ENCODE assay signal across 21 cellular contexts in genomic region chr11:42171046-42171445, GRCh38.
A peak's percentile ranks its signal among the peaks of the same experiment; 100 is the strongest.
DNase-seq lines count a peak whose midpoint lies in the region; ATAC-seq and TF ChIP-seq lines count a peak whose summit lies in the region.
"Had no signal": no experiment of that assay in that cellular context is flagged by ENCODE, and none has a peak within 500 bp of the region (broad histone marks: within the 10 kb centered on the region; RNA-seq: fewer than 3 reads in every experiment).

No MANE protein-coding gene starts in this region.

- H3K27me3 ChIP-seq in mammary epithelial cell (ENCODE audit: insufficient read depth, low read length): no peaks in the 10 kb centered on the region
- H3K27me3 ChIP-seq: BLaER1 treated with 17β-estradiol and CSF1 and Interleukin-3, amounts not matched to agents 10 nM and 100 nM had no signal

- no peaks in the 10 kb centered on the region for H3K27me3 Mint-ChIP-seq in MCF 10A (ENCODE audit: insufficient read depth, unreplicated experiment)
- no peaks in the 10 kb centered on the region for H3K27me3 Mint-ChIP-seq in activated CD4-positive, alpha-beta memory T cell treated with anti-CD3 and anti-CD28 coated beads for 36 hours
- H3K27me3 Mint-ChIP-seq: B cell; CD4-positive, alpha-beta T cell had no signal

- peaks cover 14% of the 10 kb centered on the region for H3K9me3 Mint-ChIP-seq in MCF 10A (ENCODE audit: unreplicated experiment)
- peaks cover 26% of the 10 kb centered on the region for H3K9me3 Mint-ChIP-seq in activated CD4-positive, alpha-beta memory T cell treated with anti-CD3 and anti-CD28 coated beads for 36 hours

- no peak overlapping the region for H3K4me2 ChIP-seq in mammary epithelial cell (ENCODE audit: insufficient read depth, low read depth, low read length)
- H3K4me2 ChIP-seq: A549; BLaER1 treated with 17β-estradiol and CSF1 and Interleukin-3, amounts not matched to agents 10 nM and 100 nM had no signal

- H4K20me1 ChIP-seq in mammary epithelial cell (ENCODE audit: insufficient read depth, low read length): no peaks in the 10 kb centered on the region
- H4K20me1 ChIP-seq: BLaER1 treated with 17β-estradiol and CSF1 and Interleukin-3, amounts not matched to agents 10 nM and 100 nM had no signal

- H3K36me3 ChIP-seq in mammary epithelial cell (ENCODE audit: insufficient read depth, low read length): no peaks in the 10 kb centered on the region
- H3K36me3 ChIP-seq: BLaER1 treated with 17β-estradiol and CSF1 and Interleukin-3, amounts not matched to agents 10 nM and 100 nM had no signal

- DNase-seq in MCF 10A (ENCODE audit: unreplicated experiment) (no peak), mammary epithelial cell (no peak), fibroblast of pulmonary artery (ENCODE audit: low read depth) (peak; percentile 60), left kidney (ENCODE audit: low read depth, low spot score) (peak; percentile 1)
- no peak for DNase-seq in activated CD4-positive, alpha-beta memory T cell treated with anti-CD3 and anti-CD28 coated beads for 36 hours
- DNase-seq: AML-193; Caco-2; Calu3; CD4-positive, alpha-beta T cell; CD8-positive, alpha-beta T cell; DMS79 treated with DMSO at 0.1 percent for 48 hours; EL; GDM1 had no signal

- H3K27ac Mint-ChIP-seq in MCF 10A (ENCODE audit: low read depth, unreplicated experiment): peak overlapping the region; percentile 16
- no peak overlapping the region for H3K27ac Mint-ChIP-seq in activated CD4-positive, alpha-beta memory T cell treated with anti-CD3 and anti-CD28 coated beads for 36 hours
- H3K27ac Mint-ChIP-seq: B cell; CD4-positive, alpha-beta T cell; CD8-positive, alpha-beta T cell had no signal

- dilution Hi-C loops in mammary epithelial cell (cut with HindIII; ENCODE audit: low sequenced_read_pairs): no loop called here

- peaks cover 21% of the 10 kb centered on the region for H3K4me1 Mint-ChIP-seq in MCF 10A (ENCODE audit: insufficient read depth, unreplicated experiment)
- H3K4me1 Mint-ChIP-seq in activated CD4-positive, alpha-beta memory T cell treated with anti-CD3 and anti-CD28 coated beads for 36 hours (ENCODE audit: low read depth): no peaks in the 10 kb centered on the region
- H3K4me1 Mint-ChIP-seq: B cell had no signal

- H3K4me3 Mint-ChIP-seq in MCF 10A (ENCODE audit: unreplicated experiment): no peak overlapping the region
- H3K4me3 Mint-ChIP-seq in activated CD4-positive, alpha-beta memory T cell treated with anti-CD3 and anti-CD28 coated beads for 36 hours: no peak overlapping the region
- H3K4me3 Mint-ChIP-seq: B cell; CD4-positive, alpha-beta T cell; CD8-positive, alpha-beta T cell had no signal

- in situ Hi-C loops in mammary epithelial cell (cut with MboI; ENCODE audit: low sequenced_read_pairs in 2 of 2): no loop called here

- peaks cover 19% of the 10 kb centered on the region for H3K4me1 ChIP-seq in mammary epithelial cell (ENCODE audit: insufficient read depth, low read length)
- H3K4me1 ChIP-seq: A549; BLaER1 treated with 17β-estradiol and CSF1 and Interleukin-3, amounts not matched to agents 10 nM and 100 nM; Caco-2 had no signal

- ATAC-seq in HG03457 (IDR thresholded peaks at IDR 0.05; ENCODE audit: unreplicated experiment): no peak
- no peak for ATAC-seq in HG03378 (IDR thresholded peaks at IDR 0.05; ENCODE audit: unreplicated experiment)
- ATAC-seq: A549; CD8-positive, alpha-beta T cell; GM12878 had no signal

- BruUV-seq in MCF 10A (replicated peaks; lab: Mats Ljungman, UMichigan) (no TSS peak), mammary epithelial cell (replicated peaks; lab: Mats Ljungman, UMichigan) (no TSS peak)

- H2AFZ ChIP-seq in mammary epithelial cell (ENCODE audit: low read depth, low read length): no peak overlapping the region

- TF ChIP-seq CTCF in MCF 10A (IDR thresholded peaks at IDR 0.05; ENCODE audit: unreplicated experiment): no peak
- TF ChIP-seq CTCF in mammary epithelial cell (conservative IDR thresholded peaks at IDR 0.05 in 1 of 2, IDR thresholded peaks at IDR 0.05 in 1 of 2; ENCODE audit: extremely low read depth in 1 of 2, insufficient read depth in 1 of 2, low read depth in 1 of 2, low read length in 2 of 2): no peak
- no peak for TF ChIP-seq CTCF in fibroblast of pulmonary artery (IDR thresholded peaks at IDR 0.05; ENCODE audit: low read length, missing control alignments)

- POLR2A ChIA-PET in MCF 10A (lab: Yijun Ruan, JAX): interaction anchor here (0.6 to 0.7 kb wide), 2 partner anchors 20 to 822 kb away, joined by 3 read pairs; no protein-coding TSS in a partner anchor
- POLR2A ChIA-PET in activated CD4-positive, alpha-beta memory T cell treated with anti-CD3 and anti-CD28 coated beads for 36 hours (lab: Charles Lee): no interaction called here

- no peaks in the 10 kb centered on the region for H3K9me3 ChIP-seq in mammary epithelial cell (replicated peaks; ENCODE audit: insufficient read depth, low read length)
- H3K9me3 ChIP-seq: A549; BLaER1 treated with 17β-estradiol and CSF1 and Interleukin-3, amounts not matched to agents 10 nM and 100 nM; Caco-2 had no signal

- no CpG with 5 or more reads among the region's 1 CpG for WGBS in mammary epithelial cell (ENCODE audit: low coverage, missing lambda C conversion rate)

- H3K36me3 Mint-ChIP-seq in MCF 10A (ENCODE audit: insufficient read depth, unreplicated experiment): no peaks in the 10 kb centered on the region
- no peaks in the 10 kb centered on the region for H3K36me3 Mint-ChIP-seq in activated CD4-positive, alpha-beta memory T cell treated with anti-CD3 and anti-CD28 coated beads for 36 hours
- H3K36me3 Mint-ChIP-seq: CD8-positive, alpha-beta T cell had no signal

- no peak overlapping the region for H3K27ac ChIP-seq in mammary epithelial cell (ENCODE audit: insufficient read depth, low read depth, low read length)
- H3K27ac ChIP-seq: 22Rv1; A549; BLaER1 treated with 17β-estradiol and CSF1 and Interleukin-3, amounts not matched to agents 10 nM and 100 nM; C4-2B had no signal

- H3K79me2 ChIP-seq in mammary epithelial cell (ENCODE audit: insufficient read depth, low read length): no peaks in the 10 kb centered on the region

- no peak overlapping the region for H3K9ac ChIP-seq in mammary epithelial cell (ENCODE audit: insufficient read depth, low read length)
- H3K9ac ChIP-seq: BLaER1 treated with 17β-estradiol and CSF1 and Interleukin-3, amounts not matched to agents 10 nM and 100 nM had no signal

- no peak overlapping the region for H3K4me3 ChIP-seq in mammary epithelial cell (replicated peaks in 1 of 3; ENCODE audit: insufficient read depth in 1 of 3, low read depth in 2 of 3, low read length in 3 of 3)
- H3K4me3 ChIP-seq in fibroblast of pulmonary artery (replicated peaks; ENCODE audit: low read depth, low read length): no peak overlapping the region
- H3K4me3 ChIP-seq: A549; BLaER1 treated with 17β-estradiol and CSF1 and Interleukin-3, amounts not matched to agents 10 nM and 100 nM; GM12878 had no signal

- CTCF ChIA-PET in MCF 10A (lab: Yijun Ruan, JAX): no interaction called here
- CTCF ChIA-PET in mammary epithelial cell (lab: Charles Lee; ENCODE audit: low non-redundant PET): no interaction called here
- CTCF ChIA-PET in activated CD4-positive, alpha-beta memory T cell treated with anti-CD3 and anti-CD28 coated beads for 36 hours (lab: Charles Lee): no interaction called here

- intact Hi-C loops in MCF 10A (cut with micrococcal nuclease): no loop called here
- intact Hi-C loops in mammary epithelial cell (cut with micrococcal nuclease): no loop called here
- intact Hi-C loops in activated CD4-positive, alpha-beta memory T cell treated with anti-CD3 and anti-CD28 coated beads for 36 hours (cut with micrococcal nuclease): no loop called here

Comparison
In these comparisons a context has a peak if more than half of its experiments do, and no peak if none do; other contexts are left out.
1. DNase-seq: peak in fibroblast of pulmonary artery (single experiment) and left kidney (single experiment); none in MCF 10A (single experiment), mammary epithelial cell (single experiment) and activated CD4-positive, alpha-beta memory T cell treated with anti-CD3 and anti-CD28 coated beads for 36 hours (single experiment).